ENCODE assay signal across 15 cellular contexts in the genomic region with DNA sequence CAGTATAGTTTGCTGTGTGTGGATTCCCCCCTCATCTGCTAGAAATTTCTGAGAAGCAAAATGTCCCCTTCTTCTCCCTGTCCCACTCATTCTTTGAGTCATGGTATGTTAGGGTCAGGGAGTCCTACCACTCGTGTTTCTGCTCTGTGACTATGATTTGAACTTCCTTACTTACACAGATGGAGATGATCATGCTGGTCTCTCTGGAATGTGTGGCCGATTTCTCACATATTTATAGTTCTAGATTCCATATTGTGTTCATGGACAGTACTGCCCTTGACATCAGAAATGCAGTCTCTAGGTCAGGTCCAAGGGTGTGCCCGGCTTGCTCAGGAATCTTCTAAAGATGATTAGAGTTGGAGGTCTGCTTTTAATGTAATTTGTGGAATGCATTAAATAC.
"Had no signal": no experiment of that assay in that cellular context is flagged by ENCODE, and none has a peak within 500 bp of the region (broad histone marks: within the 10 kb centered on the region; RNA-seq: fewer than 3 reads in every experiment).

No MANE protein-coding gene starts in this region.

- H3K4me1 Mint-ChIP-seq: activated B cell treated with CpG ODN at 0.5 μM for 24 hours had no signal

- DNase-seq: activated B cell treated with CpG ODN at 0.5 μM for 24 hours; activated CD4-positive, alpha-beta memory T cell treated with anti-CD3 and anti-CD28 coated beads for 36 hours; activated CD4-positive, alpha-beta T cell treated with anti-CD3 and anti-CD28 coated beads for 4 hours; activated gamma-delta T cell treated with Interleukin-2 at 50 U/mL for 16 hours; activated T-cell treated with anti-CD3 and anti-CD28 coated beads for 4 hours; dorsolateral prefrontal cortex; retina; stimulated activated CD4-positive, alpha-beta T cell treated with anti-CD3 and anti-CD28 coated beads, Interleukin-2, amount 100 ng/mL, for 24 hours; stimulated activated naive CD4-positive, alpha-beta T cell treated with Interleukin-2 at 50 U/mL for 16 hours; thyroid gland had no signal

- H3K27me3 Mint-ChIP-seq: activated CD4-positive, alpha-beta memory T cell treated with anti-CD3 and anti-CD28 coated beads for 36 hours had no signal

- H3K27me3 ChIP-seq: dorsolateral prefrontal cortex, gastroesophageal sphincter, thyroid gland had no signal

- H3K27ac Mint-ChIP-seq: activated B cell treated with CpG ODN at 0.5 μM for 24 hours; activated CD4-positive, alpha-beta memory T cell treated with anti-CD3 and anti-CD28 coated beads for 36 hours; activated naive CD4-positive, alpha-beta T cell treated with anti-CD3 and anti-CD28 coated beads, Interleukin-2, amount 50 U/mL, for 72 hours; activated T-helper 1 cell treated with anti-CD3 and anti-CD28 coated beads, Interleukin-12 subunit alpha, Interleukin-12 subunit beta, Interleukin-2, Interleukin-4 antibody, amounts not matched to agents 30 ng/mL and 10 ng/mL and 1 ng/mL, durations not matched to agents 14 hours and 24 hours and 36 hours; natural killer cell treated with Interleukin-12 subunit alpha and Interleukin-12 subunit beta and Interleukin-15 and Interleukin-18, amount 100 ng/mL, for 72 hours had no signal

- H3K27ac ChIP-seq: dorsolateral prefrontal cortex, epithelial cell of prostate, gastroesophageal sphincter, thyroid gland had no signal

- H3K36me3 Mint-ChIP-seq: activated CD4-positive, alpha-beta memory T cell treated with anti-CD3 and anti-CD28 coated beads for 36 hours; activated naive CD4-positive, alpha-beta T cell treated with anti-CD3 and anti-CD28 coated beads, Interleukin-2, amount 50 U/mL, for 72 hours; natural killer cell treated with Interleukin-12 subunit alpha and Interleukin-12 subunit beta and Interleukin-15 and Interleukin-18, amount 100 ng/mL, for 72 hours had no signal

- H3K4me3 Mint-ChIP-seq: activated B cell treated with CpG ODN at 0.5 μM for 24 hours; activated CD4-positive, alpha-beta memory T cell treated with anti-CD3 and anti-CD28 coated beads for 36 hours; activated T-helper 1 cell treated with anti-CD3 and anti-CD28 coated beads, Interleukin-12 subunit alpha, Interleukin-12 subunit beta, Interleukin-2, Interleukin-4 antibody, amounts not matched to agents 30 ng/mL and 10 ng/mL and 1 ng/mL, durations not matched to agents 14 hours and 24 hours and 36 hours; natural killer cell treated with Interleukin-12 subunit alpha and Interleukin-12 subunit beta and Interleukin-15 and Interleukin-18, amount 100 ng/mL, for 72 hours had no signal

- H3K9me3 ChIP-seq: gastroesophageal sphincter, thyroid gland had no signal

- H3K9me3 Mint-ChIP-seq: activated B cell treated with CpG ODN at 0.5 μM for 24 hours; activated CD4-positive, alpha-beta memory T cell treated with anti-CD3 and anti-CD28 coated beads for 36 hours; activated naive CD4-positive, alpha-beta T cell treated with anti-CD3 and anti-CD28 coated beads, Interleukin-2, amount 50 U/mL, for 72 hours; activated T-helper 1 cell treated with anti-CD3 and anti-CD28 coated beads, Interleukin-12 subunit alpha, Interleukin-12 subunit beta, Interleukin-2, Interleukin-4 antibody, amounts not matched to agents 30 ng/mL and 10 ng/mL and 1 ng/mL, durations not matched to agents 14 hours and 24 hours and 36 hours had no signal

- H3K36me3 ChIP-seq: gastroesophageal sphincter, thyroid gland had no signal

- H3K4me1 ChIP-seq: gastroesophageal sphincter had no signal

- ATAC-seq: activated naive CD4-positive, alpha-beta T cell treated with anti-CD3 and anti-CD28 coated beads, Interleukin-2, amount 50 U/mL, for 72 hours; gastroesophageal sphincter had no signal

- H3K4me3 ChIP-seq: dorsolateral prefrontal cortex, gastroesophageal sphincter, thyroid gland had no signal
